31 cellular contexts compared by ENCODE assay signal in the genomic region with DNA sequence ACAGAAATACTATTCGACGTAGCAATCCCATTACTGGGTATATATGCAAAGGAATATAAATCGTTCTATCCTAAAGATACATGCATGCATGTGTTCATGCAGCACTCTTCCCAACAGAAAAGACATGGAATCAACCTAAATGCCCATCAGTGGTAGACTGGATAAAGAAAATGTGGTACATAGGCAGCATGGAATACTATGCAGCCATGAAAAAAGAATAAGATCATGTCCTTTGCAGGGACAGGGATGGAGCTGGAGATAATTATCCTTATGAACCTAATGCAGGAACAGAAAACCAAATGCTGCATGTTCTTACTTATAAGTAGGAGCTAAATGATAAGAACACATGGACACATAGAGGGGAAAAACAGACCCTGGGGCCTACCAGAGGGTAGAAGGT.
"Had no signal": no experiment of that assay in that cellular context is flagged by ENCODE, and none has a peak within 500 bp of the region (broad histone marks: within the 10 kb centered on the region; RNA-seq: fewer than 3 reads in every experiment).

No MANE protein-coding gene starts in this region.

- H3K27me3 ChIP-seq: ascending aorta, breast epithelium, cardiac muscle cell, colonic mucosa, dorsolateral prefrontal cortex had no signal

- FAIRE-seq: frontal cortex had no signal

- H3K4me1 Mint-ChIP-seq: WTC11 had no signal

- ATAC-seq: activated naive CD4-positive, alpha-beta T cell treated with anti-CD3 and anti-CD28 coated beads, Interleukin-2, amount 50 U/mL, for 72 hours; activated T-cell treated with anti-CD3 and anti-CD28 coated beads, Interleukin-2, amount 50 U/mL, for 72 hours; esophagus mucosa had no signal

- H3K4me3 Mint-ChIP-seq: activated CD4-positive, alpha-beta memory T cell treated with anti-CD3 and anti-CD28 coated beads, Interleukin-2, amount 10 ng/mL, durations not matched to agents 7 days and 5 days; activated CD4-positive, alpha-beta T cell treated with anti-CD3 and anti-CD28 coated beads, Interleukin-2, amount 10 ng/mL, durations not matched to agents 7 days and 5 days; activated naive CD4-positive, alpha-beta T cell treated with anti-CD3 and anti-CD28 coated beads, Interleukin-2, amount 10 ng/mL, durations not matched to agents 7 days and 5 days; activated naive CD8-positive, alpha-beta T cell treated with anti-CD3 and anti-CD28 coated beads, Interleukin-2, amount 10 ng/mL, durations not matched to agents 7 days and 5 days; activated T-cell treated with anti-CD3 and anti-CD28 coated beads, Interleukin-2, amount 50 U/mL, for 24 hours; activated T-cell treated with anti-CD3 and anti-CD28 coated beads, Interleukin-2, amount 50 U/mL, for 72 hours; brain; endodermal cell; T-helper 2 cell treated with Interferon-gamma antibody and Interleukin-4, amounts not matched to agents 5 μg/mL and 100 μg/mL, for 36 hours; WTC11 had no signal

- DNase-seq: activated CD4-positive, alpha-beta memory T cell treated with anti-CD3 and anti-CD28 coated beads, Interleukin-2, amount 10 ng/mL, durations not matched to agents 7 days and 5 days; activated CD4-positive, alpha-beta T cell treated with anti-CD3 and anti-CD28 coated beads for 1 hour; activated CD4-positive, alpha-beta T cell treated with anti-CD3 and anti-CD28 coated beads for 4 hours; activated CD4-positive, alpha-beta T cell treated with anti-CD3 and anti-CD28 coated beads, Interleukin-2, amount 10 ng/mL, durations not matched to agents 7 days and 5 days; activated CD4-positive, alpha-beta T cell treated with anti-CD3 and anti-CD28 coated beads, Interleukin-2, amount 50 U/mL, for 4 hours; activated CD8-positive, alpha-beta memory T cell treated with anti-CD3 and anti-CD28 coated beads, Interleukin-2, amount 50 U/mL, for 48 hours; activated gamma-delta T cell; activated naive CD4-positive, alpha-beta T cell; activated naive CD4-positive, alpha-beta T cell treated with anti-CD3 and anti-CD28 coated beads, Interleukin-2, amount 10 ng/mL, durations not matched to agents 7 days and 5 days; activated naive CD8-positive, alpha-beta T cell treated with anti-CD3 and anti-CD28 coated beads, Interleukin-2, amount 10 ng/mL, durations not matched to agents 7 days and 5 days; activated T-cell treated with anti-CD3 and anti-CD28 coated beads for 4 hours; activated T-cell treated with anti-CD3 and anti-CD28 coated beads, Interleukin-2, amount 50 U/mL, for 24 hours; activated T-cell treated with anti-CD3 and anti-CD28 coated beads, Interleukin-2, amount 50 U/mL, for 72 hours; central memory CD4-positive, alpha-beta T cell; cerebellar nuclear complex; colonic mucosa; dorsolateral prefrontal cortex; effector memory CD4-positive, alpha-beta T cell; foreskin fibroblast; head of caudate nucleus; hippocampal formation had no signal

- H3K4me1 ChIP-seq: ascending aorta, breast epithelium, colonic mucosa had no signal

- H3K27me3 Mint-ChIP-seq: activated CD4-positive, alpha-beta T cell treated with anti-CD3 and anti-CD28 coated beads, Interleukin-2, amount 10 ng/mL, durations not matched to agents 7 days and 5 days; activated naive CD8-positive, alpha-beta T cell treated with anti-CD3 and anti-CD28 coated beads, Interleukin-2, amount 10 ng/mL, durations not matched to agents 7 days and 5 days; activated T-cell treated with anti-CD3 and anti-CD28 coated beads, Interleukin-2, amount 50 U/mL, for 24 hours; brain had no signal

- H3K27ac Mint-ChIP-seq: activated CD4-positive, alpha-beta memory T cell treated with anti-CD3 and anti-CD28 coated beads, Interleukin-2, amount 10 ng/mL, durations not matched to agents 7 days and 5 days; activated CD4-positive, alpha-beta T cell treated with anti-CD3 and anti-CD28 coated beads, Interleukin-2, amount 10 ng/mL, durations not matched to agents 7 days and 5 days; activated naive CD4-positive, alpha-beta T cell treated with anti-CD3 and anti-CD28 coated beads, Interleukin-2, amount 10 ng/mL, durations not matched to agents 7 days and 5 days; activated naive CD4-positive, alpha-beta T cell treated with anti-CD3 and anti-CD28 coated beads, Interleukin-2, amount 50 U/mL, for 72 hours; activated naive CD8-positive, alpha-beta T cell treated with anti-CD3 and anti-CD28 coated beads, Interleukin-2, amount 10 ng/mL, durations not matched to agents 7 days and 5 days; activated T-cell treated with anti-CD3 and anti-CD28 coated beads, Interleukin-2, amount 50 U/mL, for 24 hours; activated T-cell treated with anti-CD3 and anti-CD28 coated beads, Interleukin-2, amount 50 U/mL, for 72 hours; brain; endodermal cell; T-helper 2 cell treated with Interferon-gamma antibody and Interleukin-4, amounts not matched to agents 5 μg/mL and 100 μg/mL, for 36 hours; WTC11 had no signal

- H3K4me3 ChIP-seq: ascending aorta, breast epithelium, cardiac muscle cell, colonic mucosa, dorsolateral prefrontal cortex had no signal

- H3K27ac ChIP-seq: ascending aorta, breast epithelium, cardiac muscle cell, colonic mucosa, dorsolateral prefrontal cortex had no signal

- H3K9me3 ChIP-seq: ascending aorta, breast epithelium, colonic mucosa had no signal

- H3K36me3 Mint-ChIP-seq: activated naive CD8-positive, alpha-beta T cell treated with anti-CD3 and anti-CD28 coated beads, Interleukin-2, amount 10 ng/mL, durations not matched to agents 7 days and 5 days; WTC11 had no signal

- H3K36me3 ChIP-seq: ascending aorta, breast epithelium, cardiac muscle cell, colonic mucosa had no signal
